ENCODE assay signal across 8 cellular contexts in the genomic region with DNA sequence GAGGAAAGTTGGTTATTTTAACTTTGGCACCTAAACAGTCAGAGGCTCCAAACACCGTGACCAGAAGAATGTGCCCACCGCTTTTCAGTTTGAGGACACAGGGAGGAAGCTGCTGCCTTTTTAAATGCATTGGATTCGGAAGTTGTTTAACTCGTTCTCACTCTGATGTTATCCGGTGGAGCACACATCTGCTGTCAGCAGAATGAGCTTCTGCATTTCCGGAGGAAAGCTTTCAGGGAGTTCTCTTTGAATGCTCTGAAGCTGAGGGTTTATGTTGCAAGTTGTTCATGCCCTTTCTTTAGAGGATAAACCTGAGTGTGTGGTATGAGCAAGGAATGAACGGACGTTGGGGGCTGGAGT.
DNase-seq lines count a peak whose midpoint lies in the region; ATAC-seq lines count a peak whose summit lies in the region.

No MANE protein-coding gene starts in this region.

- H3K36me3 Mint-ChIP-seq in CD4-positive, CD25-positive, alpha-beta regulatory T cell, result peaks cover 4% of the 10 kb centered on the region
- peaks cover 5% of the 10 kb centered on the region for H3K36me3 Mint-ChIP-seq in activated naive CD8-positive, alpha-beta T cell treated with anti-CD3 and anti-CD28 coated beads for 36 hours
- peaks cover 50 to 70% of the 10 kb centered on the region in 2 donors for H3K36me3 Mint-ChIP-seq in stimulated activated naive B cell treated with anti-CD40 and anti-IgM and Interleukin-4, amounts not matched to agents 10 μg/mL and 1 μg/mL and 100 μg/mL, for 72 hours

- peaks cover 23% of the 10 kb centered on the region for H3K27me3 Mint-ChIP-seq in CD4-positive, CD25-positive, alpha-beta regulatory T cell
- peaks cover 16% of the 10 kb centered on the region for H3K27me3 Mint-ChIP-seq in activated naive CD8-positive, alpha-beta T cell treated with anti-CD3 and anti-CD28 coated beads for 36 hours
- H3K27me3 Mint-ChIP-seq in stimulated activated naive B cell treated with anti-CD40 and anti-IgM and Interleukin-4, amounts not matched to agents 10 μg/mL and 1 μg/mL and 100 μg/mL, for 72 hours, result peaks cover 20 to 54% of the 10 kb centered on the region in 2 donors

- peak overlapping the region in 1 of 3 donors; percentile 42 for H3K27ac Mint-ChIP-seq in CD4-positive, CD25-positive, alpha-beta regulatory T cell
- no peak overlapping the region for H3K27ac Mint-ChIP-seq in activated naive CD8-positive, alpha-beta T cell treated with anti-CD3 and anti-CD28 coated beads for 36 hours
- no peak overlapping the region for H3K27ac Mint-ChIP-seq in stimulated activated naive B cell treated with anti-CD40 and anti-IgM and Interleukin-4, amounts not matched to agents 10 μg/mL and 1 μg/mL and 100 μg/mL, for 72 hours

- peak in 1 of 3 donors; percentile 56 for DNase-seq in CD4-positive, CD25-positive, alpha-beta regulatory T cell
- no peak for DNase-seq in activated naive CD8-positive, alpha-beta T cell treated with anti-CD3 and anti-CD28 coated beads for 36 hours
- peak; percentile 33 for DNase-seq in iPS-NIHi11 (ENCODE audit: low spot score)
- no peak for DNase-seq in stimulated activated naive B cell treated with anti-CD40 and anti-IgM and Interleukin-4, amounts not matched to agents 10 μg/mL and 1 μg/mL and 100 μg/mL, for 72 hours
- no peak for DNase-seq in SW 1271 (lab: John Stamatoyannopoulos, UW)

- peak overlapping the region; percentile 4 for H3K4me3 ChIP-seq in CD4-positive, CD25-positive, alpha-beta regulatory T cell (ENCODE audit: low read depth, low read length)

- H3K27me3 ChIP-seq in CD4-positive, CD25-positive, alpha-beta regulatory T cell (ENCODE audit: control insufficient read depth, insufficient read depth, low read length), result peaks cover 5% of the 10 kb centered on the region

- peaks cover 17% of the 10 kb centered on the region for H3K4me1 ChIP-seq in CD4-positive, CD25-positive, alpha-beta regulatory T cell (ENCODE audit: control insufficient read depth, insufficient read depth, low read length, poor library complexity, severe bottlenecking)

- ATAC-seq in CD4-positive, CD25-positive, alpha-beta regulatory T cell (ENCODE audit: low read depth in 2 of 2), result peak; percentile 46 to 50
- peak; percentile 58 for ATAC-seq in HG02852 (IDR thresholded peaks at IDR 0.05; ENCODE audit: unreplicated experiment)
- peak; percentile 35 to 48 for ATAC-seq in stimulated activated naive B cell treated with anti-CD40 and anti-IgM and Interleukin-4, amounts not matched to agents 10 μg/mL and 1 μg/mL and 100 μg/mL, for 72 hours (replicated peaks)
- ATAC-seq in HG02642 (IDR thresholded peaks at IDR 0.05; ENCODE audit: poor library complexity, unreplicated experiment), result no peak
- ATAC-seq in GM18517 (IDR thresholded peaks at IDR 0.05; ENCODE audit: unreplicated experiment), result no peak

- no peaks in the 10 kb centered on the region for H3K36me3 ChIP-seq in CD4-positive, CD25-positive, alpha-beta regulatory T cell (ENCODE audit: control insufficient read depth, insufficient read depth, low read length)

- H3K9me3 Mint-ChIP-seq in CD4-positive, CD25-positive, alpha-beta regulatory T cell, result peaks cover 0 to 6% (median 0%) of the 10 kb centered on the region in 7 donors
- H3K9me3 Mint-ChIP-seq in activated naive CD8-positive, alpha-beta T cell treated with anti-CD3 and anti-CD28 coated beads for 36 hours, result no peaks in the 10 kb centered on the region
- H3K9me3 Mint-ChIP-seq in stimulated activated naive B cell treated with anti-CD40 and anti-IgM and Interleukin-4, amounts not matched to agents 10 μg/mL and 1 μg/mL and 100 μg/mL, for 72 hours, result no peaks in the 10 kb centered on the region

- peak overlapping the region in 2 of 4 donors; percentile 30 to 84 for H3K4me3 Mint-ChIP-seq in CD4-positive, CD25-positive, alpha-beta regulatory T cell
- peak overlapping the region; percentile 15 for H3K4me3 Mint-ChIP-seq in activated naive CD8-positive, alpha-beta T cell treated with anti-CD3 and anti-CD28 coated beads for 36 hours
- H3K4me3 Mint-ChIP-seq in stimulated activated naive B cell treated with anti-CD40 and anti-IgM and Interleukin-4, amounts not matched to agents 10 μg/mL and 1 μg/mL and 100 μg/mL, for 72 hours, result peak overlapping the region; percentile 40 to 66

- H3K27ac ChIP-seq in CD4-positive, CD25-positive, alpha-beta regulatory T cell (ENCODE audit: insufficient read depth, low read length, poor library complexity, severe bottlenecking), result no peak overlapping the region

- H3K9me3 ChIP-seq in CD4-positive, CD25-positive, alpha-beta regulatory T cell (ENCODE audit: control insufficient read depth in 2 of 2, low read length in 2 of 2), result no peaks in the 10 kb centered on the region

- peaks cover 0 to 42% (median 14%) of the 10 kb centered on the region in 4 donors for H3K4me1 Mint-ChIP-seq in CD4-positive, CD25-positive, alpha-beta regulatory T cell
- H3K4me1 Mint-ChIP-seq in activated naive CD8-positive, alpha-beta T cell treated with anti-CD3 and anti-CD28 coated beads for 36 hours, result peaks cover 60% of the 10 kb centered on the region
- H3K4me1 Mint-ChIP-seq in stimulated activated naive B cell treated with anti-CD40 and anti-IgM and Interleukin-4, amounts not matched to agents 10 μg/mL and 1 μg/mL and 100 μg/mL, for 72 hours, result peaks cover 54 to 57% of the 10 kb centered on the region in 2 donors

Comparison
In these comparisons a context has a peak if more than half of its experiments do, and no peak if none do; other contexts are left out.
1. ATAC-seq: peak in CD4-positive, CD25-positive, alpha-beta regulatory T cell (2 of 2), HG02852 (single experiment) and stimulated activated naive B cell treated with anti-CD40 and anti-IgM and Interleukin-4, amounts not matched to agents 10 μg/mL and 1 μg/mL and 100 μg/mL, for 72 hours (2 of 2); none in HG02642 (single experiment) and GM18517 (single experiment).